9 cellular contexts compared by ENCODE assay signal in the genomic region with DNA sequence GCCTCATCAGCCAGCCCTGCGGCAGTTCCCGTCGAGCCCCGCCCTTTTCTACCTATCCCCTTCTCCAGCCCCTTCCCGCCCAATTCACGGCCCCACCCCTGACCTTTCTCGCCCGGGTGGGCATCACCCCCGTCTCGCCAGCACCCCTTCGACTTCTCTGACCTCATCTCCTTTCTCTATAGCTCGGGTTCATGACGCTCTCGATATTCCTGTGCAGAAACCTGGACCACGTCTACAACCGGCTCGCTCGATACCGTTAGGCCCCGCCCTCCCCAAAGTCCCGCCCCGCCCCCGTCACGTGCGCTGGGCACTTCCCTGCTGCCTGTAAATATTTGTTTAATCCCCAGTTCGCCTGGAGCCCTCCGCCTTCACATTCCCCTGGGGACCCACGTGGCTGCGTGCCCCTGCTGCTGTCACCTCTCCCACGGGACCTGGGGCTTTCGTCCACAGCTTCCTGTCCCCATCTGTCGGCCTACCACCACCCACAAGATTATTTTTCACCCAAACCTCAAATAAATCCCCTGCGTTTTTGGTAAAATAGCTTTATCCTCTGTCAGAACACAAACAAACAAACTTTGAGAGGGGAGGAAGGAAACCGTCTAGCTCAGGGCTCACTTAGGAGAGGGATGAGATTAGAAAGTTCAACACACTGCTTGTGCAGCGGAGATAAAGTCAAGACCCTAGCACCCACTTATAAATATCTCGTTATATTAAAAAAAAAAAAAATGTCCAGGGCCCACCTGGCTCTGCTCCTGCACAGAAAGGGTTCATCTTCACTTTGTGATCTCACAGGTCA. TPM values are rescaled to one million over a fixed set of nuclear protein-coding genes. Genes with fewer than 3 reads are reported as not detected.
DNase-seq lines count a peak whose midpoint lies in the region; ATAC-seq and TF ChIP-seq lines count a peak whose summit lies in the region.
"Had no signal": no experiment of that assay in that cellular context is flagged by ENCODE, and none has a peak within 500 bp of the region (broad histone marks: within the 10 kb centered on the region; RNA-seq: fewer than 3 reads in every experiment).

No MANE protein-coding gene starts in this region.

- WGBS in endodermal cell (ENCODE audit: insufficient coverage in 1 of 2, insufficient read length in 1 of 2), 2 experiments = 58 to 79% methylated on average over 9 to 36 of the region's 36 CpGs

- H3K4me1 ChIP-seq in endodermal cell (ENCODE audit: control insufficient read depth, insufficient read depth, low read length) = no peaks in the 10 kb centered on the region

- POLR2A ChIA-PET in activated CD4-positive, alpha-beta memory T cell treated with anti-CD3 and anti-CD28 coated beads for 36 hours (lab: Charles Lee) = no interaction called here
- POLR2A ChIA-PET in activated CD4-positive, alpha-beta memory T cell treated with anti-CD3 and anti-CD28 coated beads, Interleukin-2, amount 10 ng/mL, durations not matched to agents 7 days and 5 days (lab: Charles Lee) = no interaction called here

- H3K4me3 ChIP-seq in endodermal cell (ENCODE audit: low read length) = no peak overlapping the region

- CTCF ChIA-PET in activated CD4-positive, alpha-beta memory T cell treated with anti-CD3 and anti-CD28 coated beads for 36 hours (lab: Charles Lee) = interaction anchor here (1.3 kb wide), 1 partner anchor 12 kb away, joined by 3 read pairs; no protein-coding TSS in a partner anchor
- CTCF ChIA-PET in activated CD4-positive, alpha-beta memory T cell treated with anti-CD3 and anti-CD28 coated beads, Interleukin-2, amount 10 ng/mL, durations not matched to agents 7 days and 5 days (lab: Charles Lee) = no interaction called here

- H3K36me3 Mint-ChIP-seq in activated CD4-positive, alpha-beta memory T cell treated with anti-CD3 and anti-CD28 coated beads for 36 hours = peaks cover 26% of the 10 kb centered on the region
- peaks cover 51% of the 10 kb centered on the region for H3K36me3 Mint-ChIP-seq in activated CD4-positive, alpha-beta memory T cell treated with anti-CD3 and anti-CD28 coated beads, Interleukin-2, amount 10 ng/mL, durations not matched to agents 7 days and 5 days (ENCODE audit: low read depth)
- H3K36me3 Mint-ChIP-seq in endodermal cell (ENCODE audit: low read depth) = peaks cover 66% of the 10 kb centered on the region
- peaks cover 50% of the 10 kb centered on the region for H3K36me3 Mint-ChIP-seq in nephron (ENCODE audit: low read depth)

- H3K36me3 ChIP-seq in endodermal cell (ENCODE audit: control insufficient read depth, insufficient read depth, low read length) = peaks cover 52% of the 10 kb centered on the region

- no peaks in the 10 kb centered on the region for H3K9me3 ChIP-seq in endodermal cell (ENCODE audit: control insufficient read depth, low read length)

- no peaks in the 10 kb centered on the region for H3K9me3 Mint-ChIP-seq in activated CD4-positive, alpha-beta memory T cell treated with anti-CD3 and anti-CD28 coated beads for 36 hours
- H3K9me3 Mint-ChIP-seq in activated CD4-positive, alpha-beta memory T cell treated with anti-CD3 and anti-CD28 coated beads, Interleukin-2, amount 10 ng/mL, durations not matched to agents 7 days and 5 days = no peaks in the 10 kb centered on the region
- H3K9me3 Mint-ChIP-seq in endodermal cell = peaks cover 3% of the 10 kb centered on the region
- H3K9me3 Mint-ChIP-seq in nephron = no peaks in the 10 kb centered on the region
- H3K9me3 Mint-ChIP-seq: activated naive CD4-positive, alpha-beta T cell treated with anti-CD3 and anti-CD28 coated beads, Interleukin-2, amount 50 U/mL, for 72 hours had no signal

- DNase-seq in activated CD4-positive, alpha-beta memory T cell treated with anti-CD3 and anti-CD28 coated beads for 36 hours = peak; percentile 18
- no peak for DNase-seq in activated CD4-positive, alpha-beta memory T cell treated with anti-CD3 and anti-CD28 coated beads, Interleukin-2, amount 10 ng/mL, durations not matched to agents 7 days and 5 days
- peak; percentile 94 for DNase-seq in NCI-H2171 (lab: John Stamatoyannopoulos, UW)
- DNase-seq in endodermal cell = peak; percentile 89
- DNase-seq in NOMO-1 treated with DMSO at 0.1 percent for 48 hours (lab: John Stamatoyannopoulos, UW; ENCODE audit: unreplicated experiment) = no peak

- ATAC-seq in HG02884 (IDR thresholded peaks at IDR 0.05; ENCODE audit: unreplicated experiment) (peak; percentile 43), GM19351 (IDR thresholded peaks at IDR 0.05; ENCODE audit: unreplicated experiment) (no peak)
- ATAC-seq: activated naive CD4-positive, alpha-beta T cell treated with anti-CD3 and anti-CD28 coated beads, Interleukin-2, amount 50 U/mL, for 72 hours had no signal

- H3K27ac Mint-ChIP-seq in activated CD4-positive, alpha-beta memory T cell treated with anti-CD3 and anti-CD28 coated beads for 36 hours = peak overlapping the region; percentile 49
- H3K27ac Mint-ChIP-seq in activated CD4-positive, alpha-beta memory T cell treated with anti-CD3 and anti-CD28 coated beads, Interleukin-2, amount 10 ng/mL, durations not matched to agents 7 days and 5 days = no peak overlapping the region
- peak overlapping the region; percentile 69 for H3K27ac Mint-ChIP-seq in endodermal cell
- peak overlapping the region in 2 of 3 experiments; percentile 66 to 90 for H3K27ac Mint-ChIP-seq in nephron

- peaks cover 43% of the 10 kb centered on the region for H3K4me1 Mint-ChIP-seq in activated CD4-positive, alpha-beta memory T cell treated with anti-CD3 and anti-CD28 coated beads for 36 hours (ENCODE audit: low read depth)
- H3K4me1 Mint-ChIP-seq in activated CD4-positive, alpha-beta memory T cell treated with anti-CD3 and anti-CD28 coated beads, Interleukin-2, amount 10 ng/mL, durations not matched to agents 7 days and 5 days = peaks cover 50% of the 10 kb centered on the region
- H3K4me1 Mint-ChIP-seq in endodermal cell = peaks cover 13% of the 10 kb centered on the region
- peaks cover 25% of the 10 kb centered on the region for H3K4me1 Mint-ChIP-seq in nephron

- no peak overlapping the region for H3K4me3 Mint-ChIP-seq in activated CD4-positive, alpha-beta memory T cell treated with anti-CD3 and anti-CD28 coated beads for 36 hours
- no peak overlapping the region for H3K4me3 Mint-ChIP-seq in activated CD4-positive, alpha-beta memory T cell treated with anti-CD3 and anti-CD28 coated beads, Interleukin-2, amount 10 ng/mL, durations not matched to agents 7 days and 5 days
- H3K4me3 Mint-ChIP-seq in endodermal cell (no peak overlapping the region), nephron (peak overlapping the region; percentile 6 to 73 (median 66))

- no peaks in the 10 kb centered on the region for H3K27me3 Mint-ChIP-seq in activated CD4-positive, alpha-beta memory T cell treated with anti-CD3 and anti-CD28 coated beads for 36 hours
- H3K27me3 Mint-ChIP-seq in activated CD4-positive, alpha-beta memory T cell treated with anti-CD3 and anti-CD28 coated beads, Interleukin-2, amount 10 ng/mL, durations not matched to agents 7 days and 5 days = no peaks in the 10 kb centered on the region
- H3K27me3 Mint-ChIP-seq in endodermal cell (ENCODE audit: insufficient read depth) (peaks cover 14% of the 10 kb centered on the region), nephron (ENCODE audit: low read depth) (peaks cover 12% of the 10 kb centered on the region)

- TF ChIP-seq CTCF in endodermal cell (conservative IDR thresholded peaks at IDR 0.05) = no peak
- no peak for TF ChIP-seq CTCF in nephron (IDR thresholded peaks at IDR 0.05; ENCODE audit: unreplicated experiment in 3 of 3)

- intact Hi-C loops in activated CD4-positive, alpha-beta memory T cell treated with anti-CD3 and anti-CD28 coated beads for 36 hours (cut with micrococcal nuclease) = no loop called here

- H3K27ac ChIP-seq in endodermal cell (ENCODE audit: low read depth, low read length) = no peak overlapping the region

- H3K27me3 ChIP-seq in endodermal cell (ENCODE audit: control insufficient read depth, insufficient read depth, low read length, poor library complexity, severe bottlenecking) = peaks cover 6% of the 10 kb centered on the region

- H3K9ac ChIP-seq in endodermal cell (ENCODE audit: extremely low read depth, low read length, poor library complexity, severe bottlenecking) = no peak overlapping the region

RNA-seq across cellular contexts. Expression of gene CD37, which starts 5.1 kb away (rescaled TPM):
- 100 to 1,000 TPM; 178 to 181 TPM for total RNA-seq in activated CD4-positive, alpha-beta memory T cell treated with anti-CD3 and anti-CD28 coated beads for 36 hours
- total RNA-seq in activated CD4-positive, alpha-beta memory T cell treated with anti-CD3 and anti-CD28 coated beads, Interleukin-2, amount 10 ng/mL, durations not matched to agents 7 days and 5 days = 100 to 1,000 TPM; 278 to 299 TPM
- total RNA-seq in endodermal cell = not detected
- not detected for polyA plus RNA-seq in endodermal cell (2013, experiment 1 of 2)
- polyA plus RNA-seq in endodermal cell (2013, experiment 2 of 2) = not detected

RNA-seq across cellular contexts. Expression of gene SLC6A16, which starts 15.3 kb away (rescaled TPM):
- 1 to 10 TPM; 1.0 to 1.3 TPM for total RNA-seq in activated CD4-positive, alpha-beta memory T cell treated with anti-CD3 and anti-CD28 coated beads for 36 hours
- total RNA-seq in activated CD4-positive, alpha-beta memory T cell treated with anti-CD3 and anti-CD28 coated beads, Interleukin-2, amount 10 ng/mL, durations not matched to agents 7 days and 5 days = 1 to 10 TPM; 3.0 to 3.5 TPM
- total RNA-seq in endodermal cell = 1 to 10 TPM; 3.3 to 3.4 TPM
- polyA plus RNA-seq in endodermal cell (2013, experiment 1 of 2) = 6.1 TPM
- polyA plus RNA-seq in endodermal cell (2013, experiment 2 of 2) = 4.9 TPM

RNA-seq across cellular contexts. Expression of gene TEAD2, which starts 21.9 kb away (rescaled TPM):
- total RNA-seq in activated CD4-positive, alpha-beta memory T cell treated with anti-CD3 and anti-CD28 coated beads for 36 hours = not detected
- not detected for total RNA-seq in activated CD4-positive, alpha-beta memory T cell treated with anti-CD3 and anti-CD28 coated beads, Interleukin-2, amount 10 ng/mL, durations not matched to agents 7 days and 5 days
- total RNA-seq in endodermal cell = 100 to 1,000 TPM; 142 to 166 TPM
- 147 TPM for polyA plus RNA-seq in endodermal cell (2013, experiment 1 of 2)
- 145 TPM for polyA plus RNA-seq in endodermal cell (2013, experiment 2 of 2)

RNA-seq across cellular contexts. Expression of gene DKKL1, which starts 23.4 kb away (rescaled TPM):
- not detected for total RNA-seq in activated CD4-positive, alpha-beta memory T cell treated with anti-CD3 and anti-CD28 coated beads for 36 hours
- not detected for total RNA-seq in activated CD4-positive, alpha-beta memory T cell treated with anti-CD3 and anti-CD28 coated beads, Interleukin-2, amount 10 ng/mL, durations not matched to agents 7 days and 5 days
- total RNA-seq in endodermal cell = 1 to 10 TPM; 1.8 to 2.1 TPM
- 6.5 TPM for polyA plus RNA-seq in endodermal cell (2013, experiment 1 of 2)
- polyA plus RNA-seq in endodermal cell (2013, experiment 2 of 2) = 3.4 TPM
- total RNA-seq: activated naive CD4-positive, alpha-beta T cell treated with anti-CD3 and anti-CD28 coated beads, Interleukin-2, amount 50 U/mL, for 72 hours had no signal

RNA-seq across cellular contexts. Expression of gene KASH5, which starts 47.8 kb away (rescaled TPM):
- 1 to 10 TPM; 2.3 to 2.6 TPM for total RNA-seq in activated CD4-positive, alpha-beta memory T cell treated with anti-CD3 and anti-CD28 coated beads for 36 hours
- under 1 TPM; 0.73 to 0.81 TPM for total RNA-seq in activated CD4-positive, alpha-beta memory T cell treated with anti-CD3 and anti-CD28 coated beads, Interleukin-2, amount 10 ng/mL, durations not matched to agents 7 days and 5 days
- total RNA-seq in endodermal cell = under 1 TPM in 1 of 2 donors, not detected in 1; 0.13 TPM
- polyA plus RNA-seq in endodermal cell (2013, experiment 1 of 2) = not detected
- polyA plus RNA-seq in endodermal cell (2013, experiment 2 of 2) = not detected

Comparison
In these comparisons a context has a peak if more than half of its experiments do, and no peak if none do; other contexts are left out.
1. DNase-seq: peak in activated CD4-positive, alpha-beta memory T cell treated with anti-CD3 and anti-CD28 coated beads for 36 hours (single experiment), NCI-H2171 (single experiment) and endodermal cell (single experiment); none in activated CD4-positive, alpha-beta memory T cell treated with anti-CD3 and anti-CD28 coated beads, Interleukin-2, amount 10 ng/mL, durations not matched to agents 7 days and 5 days (single experiment) and NOMO-1 treated with DMSO at 0.1 percent for 48 hours (single experiment).
2. H3K4me3 Mint-ChIP-seq: peak in nephron (3 of 3); none in activated CD4-positive, alpha-beta memory T cell treated with anti-CD3 and anti-CD28 coated beads for 36 hours (single experiment), activated CD4-positive, alpha-beta memory T cell treated with anti-CD3 and anti-CD28 coated beads, Interleukin-2, amount 10 ng/mL, durations not matched to agents 7 days and 5 days (single experiment) and endodermal cell (single experiment).
3. RNA of gene CD37, which starts 5.1 kb away (total RNA-seq): 278 to 299 TPM in activated CD4-positive, alpha-beta memory T cell treated with anti-CD3 and anti-CD28 coated beads, Interleukin-2, amount 10 ng/mL, durations not matched to agents 7 days and 5 days and 178 to 181 TPM in activated CD4-positive, alpha-beta memory T cell treated with anti-CD3 and anti-CD28 coated beads for 36 hours; not detected in endodermal cell; every median in the first group is over 100 times any median in the second.
4. RNA of gene TEAD2, which starts 21.9 kb away (total RNA-seq): 142 to 166 TPM in endodermal cell; not detected in activated CD4-positive, alpha-beta memory T cell treated with anti-CD3 and anti-CD28 coated beads for 36 hours and not detected in activated CD4-positive, alpha-beta memory T cell treated with anti-CD3 and anti-CD28 coated beads, Interleukin-2, amount 10 ng/mL, durations not matched to agents 7 days and 5 days; every median in the first group is over 100 times any median in the second.